ENCODE assay signal across 27 cellular contexts in the genomic region with DNA sequence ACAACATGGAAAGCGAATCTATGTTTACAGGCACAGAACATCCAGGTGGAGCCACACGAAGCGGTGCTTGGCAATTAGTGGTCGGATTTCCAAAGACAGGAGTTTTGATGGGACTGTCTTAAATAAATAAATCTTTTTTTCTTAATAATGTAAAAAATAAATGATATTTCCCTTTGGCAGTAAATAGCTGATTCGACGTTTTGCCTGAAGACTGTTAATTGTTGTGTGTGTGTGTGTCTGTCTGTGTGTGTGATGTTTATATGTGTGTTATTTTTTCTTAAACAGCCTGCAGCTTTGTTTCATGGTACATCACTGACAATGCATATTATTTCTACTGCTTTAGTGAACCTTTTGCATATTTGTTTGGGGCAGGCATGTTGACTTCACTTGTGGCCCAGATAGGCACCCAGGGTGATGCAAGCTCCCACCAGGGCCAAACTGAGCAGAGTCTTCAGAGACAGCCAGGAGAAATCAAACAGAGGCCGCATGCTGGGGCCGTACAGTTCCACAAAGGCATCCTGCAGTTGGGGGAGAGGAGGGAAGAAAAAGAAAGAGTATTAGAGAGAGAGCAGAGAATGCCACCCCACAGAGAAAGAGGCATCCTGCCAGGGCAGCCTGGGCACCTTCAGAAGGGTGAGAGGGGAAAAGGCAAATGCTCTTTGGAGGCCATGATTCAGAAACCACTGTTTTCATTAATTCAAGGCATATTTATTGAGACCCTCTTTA.
DNase-seq lines count a peak whose midpoint lies in the region; FAIRE-seq and TF ChIP-seq lines count a peak whose summit lies in the region.
"Had no signal": no experiment of that assay in that cellular context is flagged by ENCODE, and none has a peak within 500 bp of the region (broad histone marks: within the 10 kb centered on the region; RNA-seq: fewer than 3 reads in every experiment).

No MANE protein-coding gene starts in this region.

- POLR2A ChIA-PET in CD8-positive, alpha-beta memory T cell (lab: Charles Lee): no interaction called here
- POLR2A ChIA-PET in H1 (lab: Charles Lee; ENCODE audit: partially characterized antibody): no interaction called here

- H3K4me3 Mint-ChIP-seq in CD8-positive, alpha-beta memory T cell: no peak overlapping the region
- H3K4me3 Mint-ChIP-seq in immature natural killer cell: no peak overlapping the region
- H3K4me3 Mint-ChIP-seq: naive B cell; stimulated activated naive CD8-positive, alpha-beta T cell treated with anti-CD3 and anti-CD28 coated beads, Interleukin-15, Interleukin-2, amounts not matched to agents 100 ng/mL and 50 ng/mL, for 24 hours had no signal

- H3K4me3 ChIP-seq in BLaER1 (no peak overlapping the region), SK-N-MC (no peak overlapping the region), H1 (ENCODE audit: extremely low read depth in 1 of 4, insufficient read depth in 2 of 4, low read depth in 3 of 4, low read length in 4 of 4) (no peak overlapping the region)
- no peak overlapping the region for H3K4me3 ChIP-seq in CD8-positive, alpha-beta memory T cell (ENCODE audit: low read length)
- H3K4me3 ChIP-seq: ascending aorta, gastrocnemius medialis, pancreas, sigmoid colon, transverse colon had no signal

- H3K14ac ChIP-seq in H1 (ENCODE audit: insufficient read length): no peak overlapping the region

- no peaks in the 10 kb centered on the region for H3K79me1 ChIP-seq in H1 (ENCODE audit: low read depth, low read length)

- H3K36me3 Mint-ChIP-seq in CD8-positive, alpha-beta memory T cell: peaks cover 0 to 33% (median 3%) of the 10 kb centered on the region in 3 donors
- peaks cover 0 to 14% (median 11%) of the 10 kb centered on the region in 3 donors for H3K36me3 Mint-ChIP-seq in immature natural killer cell

- H4K20me1 ChIP-seq in BLaER1: no peaks in the 10 kb centered on the region
- H4K20me1 ChIP-seq in H1 (replicated peaks in 1 of 2; ENCODE audit: control insufficient read depth in 1 of 2, insufficient read depth in 2 of 2, low read length in 2 of 2): no peaks in the 10 kb centered on the region

- H3K27ac ChIP-seq in BLaER1 (peak overlapping the region; percentile 28), SK-N-MC (peak overlapping the region; percentile 57; the same call in 1 of the 2 replicates), H1 (ENCODE audit: low read depth, low read length) (no peak overlapping the region)
- no peak overlapping the region for H3K27ac ChIP-seq in CD8-positive, alpha-beta memory T cell (ENCODE audit: low read depth, low read length)
- H3K27ac ChIP-seq: ascending aorta, gastrocnemius medialis, KMS-11, pancreas, RWPE1, sigmoid colon, transverse colon had no signal

- WGBS in H1 (ENCODE audit: extremely low coverage in 1 of 2, insufficient coverage in 1 of 2, insufficient read length in 1 of 2, insufficient replicate concordance in 2 of 2, low coverage in 1 of 2, low lambda C conversion rate in 2 of 2, missing lambda C conversion rate in 1 of 2), 2 experiments: 89% methylated on average over 8 of the region's 8 CpGs; no CpG with 5 or more reads in 1 of the 2 experiments

- H3K27me3 Mint-ChIP-seq in CD8-positive, alpha-beta memory T cell: no peaks in the 10 kb centered on the region
- no peaks in the 10 kb centered on the region for H3K27me3 Mint-ChIP-seq in immature natural killer cell (ENCODE audit: low read depth in 3 of 3)
- H3K27me3 Mint-ChIP-seq: naive B cell; stimulated activated naive CD8-positive, alpha-beta T cell treated with anti-CD3 and anti-CD28 coated beads, Interleukin-15, Interleukin-2, amounts not matched to agents 100 ng/mL and 50 ng/mL, for 24 hours had no signal

- no peak for TF ChIP-seq RAD21 in H1 (IDR thresholded peaks at IDR 0.05 in 1 of 2, conservative IDR thresholded peaks at IDR 0.05 in 1 of 2; ENCODE audit: low read depth in 2 of 2, low read length in 2 of 2)

- no peaks in the 10 kb centered on the region for H3K9me3 Mint-ChIP-seq in CD8-positive, alpha-beta memory T cell
- H3K9me3 Mint-ChIP-seq in immature natural killer cell: no peaks in the 10 kb centered on the region
- H3K9me3 Mint-ChIP-seq: naive B cell; stimulated activated naive CD8-positive, alpha-beta T cell treated with anti-CD3 and anti-CD28 coated beads, Interleukin-15, Interleukin-2, amounts not matched to agents 100 ng/mL and 50 ng/mL, for 24 hours had no signal

- H3K4me1 ChIP-seq in BLaER1 (peaks cover 85% of the 10 kb centered on the region), H1 (replicated peaks in 1 of 4; ENCODE audit: control insufficient read depth in 3 of 4, insufficient read depth in 4 of 4, low read length in 3 of 4) (peaks cover 0 to 3% (median 0%) of the 10 kb centered on the region in 4 experiments; a peak in 2 of 7 replicates)
- H3K4me1 ChIP-seq in CD8-positive, alpha-beta memory T cell (ENCODE audit: insufficient read depth, low read length): peaks cover 23% of the 10 kb centered on the region

- H3K79me2 ChIP-seq in H1 (ENCODE audit: control insufficient read depth in 1 of 2, insufficient read depth in 2 of 2, low read length in 2 of 2): no peaks in the 10 kb centered on the region

- no peak for FAIRE-seq in H1 (lab: Jason Lieb, UNC)
- no peak for FAIRE-seq in frontal cortex (lab: Jason Lieb, UNC)
- FAIRE-seq: pancreas, TTC549 had no signal

- DNase-seq in CD8-positive, alpha-beta memory T cell: no peak
- no peak for DNase-seq in SK-N-MC (ENCODE audit: low read depth, low spot score)
- DNase-seq in H1 (ENCODE audit: low read depth in 1 of 2, low spot score in 2 of 2): no peak
- DNase-seq in immature natural killer cell: no peak
- DNase-seq in frontal cortex (ENCODE audit: low spot score in 2 of 2): no peak
- DNase-seq in NCI-H1092 treated with DMSO at 0.1 percent for 48 hours (lab: John Stamatoyannopoulos, UW): no peak
- DNase-seq: activated CD4-positive, alpha-beta T cell treated with anti-CD3 and anti-CD28 coated beads, Interleukin-2, amount 50 U/mL, for 4 hours; AML-193; cerebellar nuclear complex; erythroblast; gastrocnemius medialis; GF-D8; mammary epithelial cell; naive B cell; NCI-H1092; NCI-H2081; NCI-H510A; pancreas; sigmoid colon; SW 1271; transverse colon had no signal

- no peak overlapping the region for H2BK12ac ChIP-seq in H1 (ENCODE audit: low read depth, low read length)

- H2AK5ac ChIP-seq in H1 (ENCODE audit: low read depth, low read length): no peak overlapping the region

- no peak overlapping the region for H4K8ac ChIP-seq in H1 (ENCODE audit: extremely low read depth, insufficient read depth, low read length)

- H3K18ac ChIP-seq in H1 (ENCODE audit: extremely low read depth, low read length): no peak overlapping the region

- H3K56ac ChIP-seq in H1 (replicated peaks; ENCODE audit: insufficient read length, low read depth, low read length): no peak overlapping the region

- H3K36me3 ChIP-seq in BLaER1: peaks cover 31% of the 10 kb centered on the region
- no peaks in the 10 kb centered on the region for H3K36me3 ChIP-seq in CD8-positive, alpha-beta memory T cell (ENCODE audit: insufficient read depth, low read length)
- no peaks in the 10 kb centered on the region for H3K36me3 ChIP-seq in SK-N-MC (ENCODE audit: insufficient read depth, low read length)
- no peaks in the 10 kb centered on the region for H3K36me3 ChIP-seq in H1 (ENCODE audit: control insufficient read depth in 2 of 4, insufficient read depth in 4 of 4, low read length in 3 of 4)
- H3K36me3 ChIP-seq: ascending aorta, gastrocnemius medialis, pancreas, sigmoid colon, transverse colon had no signal

- no peaks in the 10 kb centered on the region for H3K23me2 ChIP-seq in H1 (ENCODE audit: low read depth, low read length)

- no peak overlapping the region for H2BK5ac ChIP-seq in H1 (ENCODE audit: low read depth, low read length)

- no peak overlapping the region for H2BK15ac ChIP-seq in H1 (ENCODE audit: low read length)

- H3K9ac ChIP-seq in BLaER1: no peak overlapping the region
- no peak overlapping the region for H3K9ac ChIP-seq in SK-N-MC (ENCODE audit: insufficient read length)
- H3K9ac ChIP-seq in H1 (replicated peaks in 1 of 4; ENCODE audit: extremely low read depth in 1 of 4, low read depth in 3 of 4, low read length in 3 of 4): no peak overlapping the region
- H3K9ac ChIP-seq: KMS-11 had no signal

- H3K9me3 ChIP-seq in BLaER1: peaks cover 5% of the 10 kb centered on the region
- H3K9me3 ChIP-seq in CD8-positive, alpha-beta memory T cell (ENCODE audit: low read length): no peaks in the 10 kb centered on the region
- H3K9me3 ChIP-seq in SK-N-MC (ENCODE audit: low read depth, low read length): no peaks in the 10 kb centered on the region
- H3K9me3 ChIP-seq in H1 (ENCODE audit: insufficient read depth in 2 of 2, low read depth in 1 of 2, low read length in 1 of 2): no peaks in the 10 kb centered on the region
- H3K9me3 ChIP-seq: ascending aorta, gastrocnemius medialis, pancreas, sigmoid colon, transverse colon had no signal

- H2BK120ac ChIP-seq in H1 (replicated peaks; ENCODE audit: low read depth, low read length): no peak overlapping the region

- no peak for TF ChIP-seq EP300 in H1 (IDR thresholded peaks at IDR 0.05; ENCODE audit: borderline replicate concordance in 1 of 2, low read depth in 2 of 2, low read length in 2 of 2)

- H3K27me3 ChIP-seq in BLaER1 (no peaks in the 10 kb centered on the region), H1 (replicated peaks in 1 of 4; ENCODE audit: control insufficient read depth in 3 of 4, extremely low read depth in 1 of 4, insufficient read depth in 3 of 4, low read length in 3 of 4) (no peaks in the 10 kb centered on the region)
- no peaks in the 10 kb centered on the region for H3K27me3 ChIP-seq in CD8-positive, alpha-beta memory T cell (ENCODE audit: insufficient read depth, low read length, poor library complexity, severe bottlenecking)
- H3K27me3 ChIP-seq: ascending aorta, gastrocnemius medialis, pancreas, sigmoid colon, transverse colon had no signal

- no peak for TF ChIP-seq POLR2A in H1 (IDR thresholded peaks at IDR 0.05; ENCODE audit: control extremely low read depth in 1 of 2, low read depth in 2 of 2, low read length in 2 of 2)

- no peak overlapping the region for H2BK20ac ChIP-seq in H1 (ENCODE audit: low read length)

- H3K4me2 ChIP-seq in BLaER1: no peak overlapping the region
- H3K4me2 ChIP-seq in H1 (ENCODE audit: insufficient read depth in 1 of 2, low read depth in 2 of 2, low read length in 2 of 2): no peak overlapping the region
- H3K4me2 ChIP-seq: KMS-11 had no signal

- H2AFZ ChIP-seq in H1 (ENCODE audit: low read length): no peak overlapping the region

- peaks cover 16 to 19% (median 18%) of the 10 kb centered on the region in 3 donors for H3K4me1 Mint-ChIP-seq in CD8-positive, alpha-beta memory T cell
- peaks cover 5 to 7% of the 10 kb centered on the region in 2 donors for H3K4me1 Mint-ChIP-seq in immature natural killer cell

- no peak overlapping the region for H4K5ac ChIP-seq in H1 (ENCODE audit: insufficient read length, low read depth, low read length)

- H3K4ac ChIP-seq in H1 (replicated peaks; ENCODE audit: insufficient read length, low read depth, low read length): no peak overlapping the region

- H3K27ac Mint-ChIP-seq in CD8-positive, alpha-beta memory T cell: peak overlapping the region in 5 of 8 donors; percentile 5 to 84 (median 24)
- H3K27ac Mint-ChIP-seq in immature natural killer cell: peak overlapping the region in 3 of 6 donors; percentile 25 to 58 (median 54)
- H3K27ac Mint-ChIP-seq: stimulated activated naive CD8-positive, alpha-beta T cell treated with anti-CD3 and anti-CD28 coated beads, Interleukin-15, Interleukin-2, amounts not matched to agents 100 ng/mL and 50 ng/mL, for 24 hours had no signal

- H4K91ac ChIP-seq in H1 (replicated peaks; ENCODE audit: insufficient read length, low read length): no peak overlapping the region

- H3K23ac ChIP-seq in H1 (ENCODE audit: insufficient read length): no peak overlapping the region

- CTCF ChIA-PET in CD8-positive, alpha-beta memory T cell (lab: Charles Lee): interaction anchor here (1.2 to 7.0 kb wide), 4 partner anchors 26 to 213 kb away, joined by 3 to 86 read pairs (median 22); no protein-coding TSS in a partner anchor
- CTCF ChIA-PET in H1 (lab: Charles Lee; ENCODE audit: partially characterized antibody): interaction anchor here (0.5 to 3.8 kb wide), 13 partner anchors 10 to 211 kb away, joined by 3 to 18 read pairs (median 6); no protein-coding TSS in a partner anchor

- no peak for TF ChIP-seq CTCF in H1 (IDR thresholded peaks at IDR 0.05; ENCODE audit: control extremely low read depth in 1 of 3, insufficient read depth in 1 of 3, low read depth in 1 of 3, low read length in 3 of 3)

Comparison
In these comparisons a context has a peak if more than half of its experiments do, and no peak if none do; other contexts are left out.
1. H3K27ac ChIP-seq: peak in BLaER1 (single experiment) and SK-N-MC (single experiment); none in CD8-positive, alpha-beta memory T cell (single experiment) and H1 (single experiment).